In genomic region chr10:49139866-49140195, GRCh38 we compare ENCODE assay signal across 18 cellular contexts. TPM values are rescaled to one million over a fixed set of nuclear protein-coding genes. Genes with fewer than 3 reads are reported as not detected.
DNase-seq lines count a peak whose midpoint lies in the region; ATAC-seq, FAIRE-seq and TF ChIP-seq lines count a peak whose summit lies in the region.
"Had no signal": no experiment of that assay in that cellular context is flagged by ENCODE, and none has a peak within 500 bp of the region (broad histone marks: within the 10 kb centered on the region; RNA-seq: fewer than 3 reads in every experiment).

No MANE protein-coding gene starts in this region.

- H3K4me1 ChIP-seq in left ventricle myocardium inferior (peaks cover 36% of the 10 kb centered on the region), adrenal gland (replicated peaks in 1 of 2) (peaks cover 5 to 6% of the 10 kb centered on the region in 2 donors), hepatocyte (ENCODE audit: insufficient read depth) (peaks cover 24% of the 10 kb centered on the region)
- H3K4me1 ChIP-seq: right lobe of liver had no signal

- H3K9me3 ChIP-seq in left ventricle myocardium inferior (replicated peaks) (peaks cover 6% of the 10 kb centered on the region), adrenal gland (replicated peaks in 1 of 3) (no peaks in the 10 kb centered on the region), hepatocyte (ENCODE audit: low read depth) (no peaks in the 10 kb centered on the region)
- H3K9me3 ChIP-seq: right lobe of liver had no signal

- ATAC-seq in Right ventricle myocardium inferior = no peak
- no peak for ATAC-seq in stimulated activated memory B cell treated with anti-CD40 and anti-IgM and Interleukin-4, amounts not matched to agents 10 μg/mL and 1 μg/mL and 100 μg/mL, for 72 hours
- ATAC-seq in HG02678 (IDR thresholded peaks at IDR 0.05; ENCODE audit: unreplicated experiment) = no peak
- ATAC-seq: stimulated activated naive B cell treated with anti-CD40 and anti-IgM and Interleukin-4, amounts not matched to agents 10 μg/mL and 1 μg/mL and 100 μg/mL, for 72 hours; T-helper 17 cell had no signal

- no peaks in the 10 kb centered on the region for H4K20me1 ChIP-seq in hepatocyte (ENCODE audit: insufficient read depth, poor library complexity, severe bottlenecking)

- H3K4me2 ChIP-seq in hepatocyte = no peak overlapping the region

- no peaks in the 10 kb centered on the region for H3K36me3 Mint-ChIP-seq in stimulated activated memory B cell treated with anti-CD40 and anti-IgM and Interleukin-4, amounts not matched to agents 10 μg/mL and 1 μg/mL and 100 μg/mL, for 72 hours

- peaks cover 15% of the 10 kb centered on the region for H3K4me1 Mint-ChIP-seq in stimulated activated memory B cell treated with anti-CD40 and anti-IgM and Interleukin-4, amounts not matched to agents 10 μg/mL and 1 μg/mL and 100 μg/mL, for 72 hours

- H3K27me3 ChIP-seq in left ventricle myocardium inferior (ENCODE audit: low read depth) (no peaks in the 10 kb centered on the region), adrenal gland (no peaks in the 10 kb centered on the region), hepatocyte (no peaks in the 10 kb centered on the region)
- H3K27me3 ChIP-seq: right lobe of liver had no signal

- no peak overlapping the region for H3K4me3 Mint-ChIP-seq in stimulated activated memory B cell treated with anti-CD40 and anti-IgM and Interleukin-4, amounts not matched to agents 10 μg/mL and 1 μg/mL and 100 μg/mL, for 72 hours
- H3K4me3 Mint-ChIP-seq: activated T-cell treated with anti-CD3 and anti-CD28 coated beads, Interleukin-2, amount 50 U/mL, for 72 hours; CD4-positive, alpha-beta T cell; stimulated activated naive B cell treated with anti-CD40 and anti-IgM and Interleukin-4, amounts not matched to agents 10 μg/mL and 1 μg/mL and 100 μg/mL, for 72 hours; T-helper 17 cell had no signal

- H3K36me3 ChIP-seq in left ventricle myocardium inferior = no peaks in the 10 kb centered on the region
- no peaks in the 10 kb centered on the region for H3K36me3 ChIP-seq in adrenal gland (replicated peaks in 1 of 2)
- H3K36me3 ChIP-seq in hepatocyte (replicated peaks; ENCODE audit: insufficient read depth, low read depth) = no peaks in the 10 kb centered on the region
- H3K36me3 ChIP-seq: right lobe of liver had no signal

- WGBS in adrenal gland, 4 donors = 46 to 90% (median 52%) methylated on average over 2 to 4 of the region's 4 CpGs
- 77% methylated on average over 4 of the region's 4 CpGs for WGBS in hepatocyte (ENCODE audit: low lambda C conversion rate, missing lambda C conversion rate)

- intact Hi-C loops in left ventricle myocardium inferior (cut with micrococcal nuclease) (no loop called here), Right ventricle myocardium inferior (cut with DNase I) (no loop called here), adrenal gland (cut with DNase I) (no loop called here)

- H3K4me3 ChIP-seq in left ventricle myocardium inferior = no peak overlapping the region
- no peak overlapping the region for H3K4me3 ChIP-seq in adrenal gland
- no peak overlapping the region for H3K4me3 ChIP-seq in hepatocyte
- H3K4me3 ChIP-seq: right lobe of liver had no signal

- TF ChIP-seq CTCF in left ventricle myocardium inferior (IDR thresholded peaks at IDR 0.05; ENCODE audit: borderline replicate concordance) (no peak), adrenal gland (IDR thresholded peaks at IDR 0.05) (no peak), hepatocyte (IDR thresholded peaks at IDR 0.05; ENCODE audit: poor library complexity) (no peak)

- no peak overlapping the region for H3K27ac Mint-ChIP-seq in stimulated activated memory B cell treated with anti-CD40 and anti-IgM and Interleukin-4, amounts not matched to agents 10 μg/mL and 1 μg/mL and 100 μg/mL, for 72 hours
- H3K27ac Mint-ChIP-seq: activated T-cell treated with anti-CD3 and anti-CD28 coated beads, Interleukin-2, amount 50 U/mL, for 72 hours; CD4-positive, alpha-beta T cell; stimulated activated naive B cell treated with anti-CD40 and anti-IgM and Interleukin-4, amounts not matched to agents 10 μg/mL and 1 μg/mL and 100 μg/mL, for 72 hours; T-helper 17 cell had no signal

- FAIRE-seq in urothelium cell line (lab: Jason Lieb, UNC) = no peak
- FAIRE-seq: GM18507, keratinocyte had no signal

- no peaks in the 10 kb centered on the region for H3K27me3 Mint-ChIP-seq in stimulated activated memory B cell treated with anti-CD40 and anti-IgM and Interleukin-4, amounts not matched to agents 10 μg/mL and 1 μg/mL and 100 μg/mL, for 72 hours

- no peak for DNase-seq in left ventricle myocardium inferior
- DNase-seq in Right ventricle myocardium inferior (ENCODE audit: missing footprints) = no peak
- DNase-seq in adrenal gland = peak; percentile 41 to 84 (median 74)
- DNase-seq in hepatocyte (ENCODE audit: low spot score) = no peak
- DNase-seq in urothelium cell line (ENCODE audit: low spot score) = peak; percentile 81
- DNase-seq in amygdala (lab: John Stamatoyannopoulos, UW) = no peak
- DNase-seq: CD4-positive, alpha-beta T cell; H7; NCI-H446; right lobe of liver; stimulated activated naive B cell treated with anti-CD40 and anti-IgM and Interleukin-4, amounts not matched to agents 10 μg/mL and 1 μg/mL and 100 μg/mL, for 72 hours; T-helper 17 cell had no signal

- peak overlapping the region; percentile 68 for H3K27ac ChIP-seq in left ventricle myocardium inferior (replicated peaks)
- H3K27ac ChIP-seq in adrenal gland = peak overlapping the region in 2 of 5 donors; percentile 69 to 70
- peak overlapping the region; percentile 63 for H3K27ac ChIP-seq in hepatocyte
- H3K27ac ChIP-seq: right lobe of liver had no signal

- H3K79me2 ChIP-seq in hepatocyte = no peaks in the 10 kb centered on the region

- H3K9me3 Mint-ChIP-seq in stimulated activated memory B cell treated with anti-CD40 and anti-IgM and Interleukin-4, amounts not matched to agents 10 μg/mL and 1 μg/mL and 100 μg/mL, for 72 hours = no peaks in the 10 kb centered on the region
- H3K9me3 Mint-ChIP-seq: CD4-positive, alpha-beta T cell had no signal

- no peaks in the 10 kb centered on the region for H3K9me2 ChIP-seq in hepatocyte (replicated peaks; ENCODE audit: insufficient read depth)

- no peak overlapping the region for H2AFZ ChIP-seq in hepatocyte

- TF ChIP-seq POLR2A in adrenal gland (IDR thresholded peaks at IDR 0.05) = no peak

RNA-seq across cellular contexts. Expression of gene FAM170B, which starts 6.0 kb away (rescaled TPM):
- total RNA-seq in left ventricle myocardium inferior (not detected), Right ventricle myocardium inferior (not detected), adrenal gland (not detected), hepatocyte (not detected in 2 replicates)
- polyA plus RNA-seq in adrenal gland (not detected), hepatocyte (not detected in 2 replicates)
- total RNA-seq: CD4-positive, alpha-beta T cell; dermis microvascular lymphatic vessel endothelial cell; H7; right lobe of liver; T-helper 17 cell had no signal
- polyA plus RNA-seq: keratinocyte had no signal

RNA-seq across cellular contexts. Expression of gene VSTM4, which starts 24.5 kb away (rescaled TPM):
- total RNA-seq in left ventricle myocardium inferior = 21.1 TPM
- 21.8 TPM for total RNA-seq in Right ventricle myocardium inferior
- total RNA-seq in adrenal gland = 100 to 1,000 TPM in 2 of 8 donors, 10 to 100 TPM in 6; 57.9 to 136 (median 78.6) TPM
- polyA plus RNA-seq in adrenal gland = 10 to 100 TPM; 15.1 to 57.1 (median 23.6) TPM
- 6.5 and 10.2 TPM in 2 replicates for total RNA-seq in hepatocyte
- 8.5 and 9.0 TPM in 2 replicates for polyA plus RNA-seq in hepatocyte
- total RNA-seq: T-helper 17 cell had no signal
- polyA plus RNA-seq: keratinocyte had no signal

RNA-seq across cellular contexts. Expression of gene TMEM273, which starts 48.4 kb away (rescaled TPM):
- total RNA-seq in left ventricle myocardium inferior (29.0 TPM), Right ventricle myocardium inferior (27.9 TPM), adrenal gland (10 to 100 TPM in 1 of 8 donors, 1 to 10 TPM in 6, not detected in 1; 2.4 to 10.0 (median 7.0) TPM), hepatocyte (0.27 and 1.2 TPM in 2 replicates)
- polyA plus RNA-seq in adrenal gland (1 to 10 TPM; 2.5 to 7.6 (median 5.8) TPM), hepatocyte (1.9 TPM in 1 of 2 replicates, not detected in the other)
- total RNA-seq: H7 had no signal
- polyA plus RNA-seq: keratinocyte had no signal

Comparison
In these comparisons a context has a peak if more than half of its experiments do, and no peak if none do; other contexts are left out.
1. DNase-seq: peak in adrenal gland (7 of 7) and urothelium cell line (single experiment); none in left ventricle myocardium inferior (single experiment), Right ventricle myocardium inferior (single experiment), hepatocyte (single experiment) and amygdala (0 of 56).